ENCODE assay signal across 14 cellular contexts in the genomic region with DNA sequence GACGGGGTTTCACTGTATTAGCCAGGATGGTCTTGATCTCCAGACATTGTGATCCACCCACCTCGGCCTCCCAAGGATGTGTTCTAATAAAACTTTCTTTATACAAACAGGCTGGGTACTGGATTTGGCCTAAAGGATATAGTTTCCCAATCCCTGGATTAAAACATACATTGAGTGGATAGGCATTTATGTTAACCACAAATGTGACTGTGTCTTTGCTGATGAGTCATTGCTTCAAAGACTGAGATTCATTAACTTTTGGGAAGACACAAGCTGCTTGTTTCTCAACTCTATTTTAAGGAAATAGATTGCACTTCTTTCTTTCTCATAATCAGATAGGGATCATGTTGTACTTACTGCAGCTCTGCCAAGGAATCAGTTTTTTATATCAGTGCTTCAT.
A peak's percentile ranks its signal among the peaks of the same experiment; 100 is the strongest.
DNase-seq lines count a peak whose midpoint lies in the region; ATAC-seq and TF ChIP-seq lines count a peak whose summit lies in the region.
"Had no signal": no experiment of that assay in that cellular context is flagged by ENCODE, and none has a peak within 500 bp of the region (broad histone marks: within the 10 kb centered on the region; RNA-seq: fewer than 3 reads in every experiment).

No MANE protein-coding gene starts in this region.

- DNase-seq in AG09309 (ENCODE audit: low read depth) (peak; percentile 59), IMR-90 (peak; percentile 96), amniotic epithelial cell (ENCODE audit: low read depth) (peak; percentile 94), foreskin melanocyte (peak; percentile 95), T-helper 9 cell (no peak)
- no peak for DNase-seq in stimulated activated naive CD8-positive, alpha-beta T cell treated with anti-CD3 and anti-CD28 coated beads, Interleukin-15, Interleukin-2, amounts not matched to agents 100 U/mL and 50 U/mL, for 24 hours
- DNase-seq: CD4-positive, alpha-beta T cell; immature natural killer cell; naive B cell; NCI-H1436 treated with DMSO at 0.1 percent for 48 hours; sigmoid colon had no signal

- no peak overlapping the region for H3K14ac ChIP-seq in IMR-90 (replicated peaks; ENCODE audit: low read depth, low read length)

- H3K18ac ChIP-seq in IMR-90 (ENCODE audit: low read depth, low read length), result no peak overlapping the region

- POLR2A ChIA-PET in IMR-90 (lab: Charles Lee; ENCODE audit: unreplicated experiment), result no interaction called here

- BruUV-seq in IMR-90 (replicated peaks; lab: Mats Ljungman, UMichigan), result no TSS peak

- no peak overlapping the region for H3K56ac ChIP-seq in IMR-90 (ENCODE audit: extremely low read depth, insufficient read depth, low read length)

- H2AK9ac ChIP-seq in IMR-90 (replicated peaks; ENCODE audit: low read depth, low read length, poor library complexity), result no peak overlapping the region

- ATAC-seq in IMR-90 (ENCODE audit: low read depth) (peak; percentile 70), HG03442 (IDR thresholded peaks at IDR 0.05; ENCODE audit: unreplicated experiment) (no peak), HG03039 (IDR thresholded peaks at IDR 0.05; ENCODE audit: unreplicated experiment) (no peak)
- no peak for ATAC-seq in stimulated activated naive CD8-positive, alpha-beta T cell treated with anti-CD3 and anti-CD28 coated beads, Interleukin-15, Interleukin-2, amounts not matched to agents 100 U/mL and 50 U/mL, for 24 hours

- peaks cover 12% of the 10 kb centered on the region for H3K4me1 ChIP-seq in IMR-90 (ENCODE audit: control insufficient read depth, insufficient read depth, low read length)
- H3K4me1 ChIP-seq: sigmoid colon had no signal

- peak overlapping the region; percentile 11; the same call in 1 of the 2 replicates for H3K27ac ChIP-seq in IMR-90 (ENCODE audit: insufficient read depth, low read length)
- H3K27ac ChIP-seq: sigmoid colon, tibial nerve had no signal

- TF ChIP-seq POLR2A in IMR-90 (IDR thresholded peaks at IDR 0.05; ENCODE audit: low read depth, low read length), result no peak

- no peak overlapping the region; the same call in 1 of the 2 replicates for H3K4me2 ChIP-seq in IMR-90 (ENCODE audit: low read depth, low read length)

- no peak overlapping the region for H4K91ac ChIP-seq in IMR-90 (ENCODE audit: insufficient read depth, low read depth, low read length)

- H2BK5ac ChIP-seq in IMR-90 (ENCODE audit: low read depth, low read length, poor library complexity, severe bottlenecking), result peak overlapping the region; percentile 54

- H4K8ac ChIP-seq in IMR-90 (ENCODE audit: low read depth in 2 of 2, low read length in 2 of 2), result no peak overlapping the region

- H2BK120ac ChIP-seq in IMR-90 (ENCODE audit: low read depth, low read length), result no peak overlapping the region

- H3K9ac ChIP-seq in IMR-90 (ENCODE audit: low read depth, low read length), result no peak overlapping the region

- no peaks in the 10 kb centered on the region for H3K9me3 ChIP-seq in IMR-90 (ENCODE audit: control insufficient read depth, insufficient read depth, low read length)
- H3K9me3 ChIP-seq: sigmoid colon, tibial nerve had no signal

- dilution Hi-C loops in IMR-90 (cut with HindIII; ENCODE audit: low sequenced_read_pairs, unreplicated experiment), result no loop called here

- H3K79me1 ChIP-seq in IMR-90 (ENCODE audit: low read depth in 1 of 2, low read length in 2 of 2), result no peaks in the 10 kb centered on the region

- H3K23ac ChIP-seq in IMR-90 (ENCODE audit: low read depth, low read length), result no peak overlapping the region

- TF ChIP-seq RAD21 in IMR-90 (IDR thresholded peaks at IDR 0.05; ENCODE audit: low read length), result no peak

- WGBS in IMR-90 (ENCODE audit: extremely low coverage in 2 of 2, insufficient read length in 1 of 2), 2 experiments, result no CpG with 5 or more reads among the region's 2 CpGs

- no peak overlapping the region for H3K4ac ChIP-seq in IMR-90 (ENCODE audit: low read depth, low read length)

- H2AFZ ChIP-seq in IMR-90 (replicated peaks; ENCODE audit: low read length, poor library complexity), result no peak overlapping the region

- no peaks in the 10 kb centered on the region for H3K27me3 ChIP-seq in IMR-90 (ENCODE audit: control insufficient read depth, insufficient read depth, low read length)
- H3K27me3 ChIP-seq: sigmoid colon, tibial nerve had no signal

- no peaks in the 10 kb centered on the region for H4K20me1 ChIP-seq in IMR-90 (ENCODE audit: insufficient read depth, low read length)

- H3K36me3 ChIP-seq in IMR-90 (ENCODE audit: control insufficient read depth, insufficient read depth, low read length), result no peaks in the 10 kb centered on the region
- H3K36me3 ChIP-seq: sigmoid colon, tibial nerve had no signal

- no peak overlapping the region for H2BK15ac ChIP-seq in IMR-90 (ENCODE audit: low read depth, low read length)

- 0 out of 2 replicates have a peak overlapping the region, but pooled peaks have one; percentile 1 for H2BK20ac ChIP-seq in IMR-90 (ENCODE audit: low read depth, low read length)

- H3K9me1 ChIP-seq in IMR-90 (ENCODE audit: insufficient read depth, low read length), result no peaks in the 10 kb centered on the region

- CTCF ChIA-PET in IMR-90 (lab: Yijun Ruan, JAX), result no interaction called here

- H3K4me3 ChIP-seq in AG09309 (ENCODE audit: control insufficient read depth, low read depth, low read length), result no peak overlapping the region
- H3K4me3 ChIP-seq in IMR-90 (ENCODE audit: insufficient read depth, low read depth, low read length), result no peak overlapping the region
- H3K4me3 ChIP-seq: sigmoid colon, tibial nerve had no signal

- no peak overlapping the region for H2AK5ac ChIP-seq in IMR-90 (ENCODE audit: low read depth, low read length)

- TF ChIP-seq CTCF in AG09309 (IDR thresholded peaks at IDR 0.05; ENCODE audit: control insufficient read depth, insufficient read depth, low read depth, low read length, missing control alignments) (no peak), IMR-90 (conservative IDR thresholded peaks at IDR 0.05; ENCODE audit: low read depth, low read length) (no peak)

- in situ Hi-C loops in IMR-90 (cut with MboI; ENCODE audit: low sequenced_read_pairs), result loop anchor here (25.0 kb wide), 2 partner anchors 461 to 1714 kb away; no protein-coding TSS in a partner anchor

- intact Hi-C loops in IMR-90 (cut with micrococcal nuclease), result no loop called here

- H4K5ac ChIP-seq in IMR-90 (ENCODE audit: low read depth, low read length), result no peak overlapping the region

TF ChIP-seq in IMR-90, 13 proteins besides CTCF, POLR2A, EP300 and RAD21:
- TF ChIP-seq RFX5 (IDR thresholded peaks at IDR 0.05; ENCODE audit: low read depth, low read length) (no peak), MAFK (IDR thresholded peaks at IDR 0.05; ENCODE audit: low read depth, low read length) (no peak), USF2 (IDR thresholded peaks at IDR 0.05; ENCODE audit: low read depth, low read length) (no peak), CEBPB (IDR thresholded peaks at IDR 0.05; ENCODE audit: low read depth, low read length) (peak; percentile 91), CHD1 (IDR thresholded peaks at IDR 0.05; ENCODE audit: low read depth, low read length) (no peak), MAZ (IDR thresholded peaks at IDR 0.05; ENCODE audit: borderline replicate concordance, low read depth, low read length) (no peak), NFE2L2 (IDR thresholded peaks at IDR 0.05; ENCODE audit: low read depth, low read length) (no peak), MXI1 (IDR thresholded peaks at IDR 0.05; ENCODE audit: borderline replicate concordance, low read depth, low read length) (no peak), FOS (IDR thresholded peaks at IDR 0.05; ENCODE audit: low read depth, low read length) (peak; percentile 95), RCOR1 (IDR thresholded peaks at IDR 0.05; ENCODE audit: insufficient replicate concordance, low read length) (peak; percentile 74), BHLHE40 (IDR thresholded peaks at IDR 0.05; ENCODE audit: low read depth, low read length) (peak; percentile 29; the same call in 1 of the 2 replicates), ELK1 (IDR thresholded peaks at IDR 0.05; ENCODE audit: borderline replicate concordance, low read depth, low read length) (no peak), SMC3 (IDR thresholded peaks at IDR 0.05; ENCODE audit: low read depth, low read length) (no peak)

Comparison
In these comparisons a context has a peak if more than half of its experiments do, and no peak if none do; other contexts are left out.
1. DNase-seq: peak in AG09309 (single experiment), IMR-90 (single experiment), amniotic epithelial cell (single experiment) and foreskin melanocyte (single experiment); none in stimulated activated naive CD8-positive, alpha-beta T cell treated with anti-CD3 and anti-CD28 coated beads, Interleukin-15, Interleukin-2, amounts not matched to agents 100 U/mL and 50 U/mL, for 24 hours (single experiment) and T-helper 9 cell (single experiment).